In genomic region chr1:36093919-36094318, GRCh38 we compare ENCODE assay signal across 19 cellular contexts. TPM values are rescaled to one million over a fixed set of nuclear protein-coding genes. Genes with fewer than 3 reads are reported as not detected.
DNase-seq lines count a peak whose midpoint lies in the region; ATAC-seq, FAIRE-seq and TF ChIP-seq lines count a peak whose summit lies in the region.
"Had no signal": no experiment of that assay in that cellular context is flagged by ENCODE, and none has a peak within 500 bp of the region (broad histone marks: within the 10 kb centered on the region; RNA-seq: fewer than 3 reads in every experiment).

No MANE protein-coding gene starts in this region.

- intact Hi-C loops in A673 (cut with micrococcal nuclease; ENCODE audit: unreplicated experiment), result no loop called here
- intact Hi-C loops in activated CD8-positive, alpha-beta T cell treated with anti-CD3 and anti-CD28 coated beads for 36 hours (cut with micrococcal nuclease), result loop anchor here (10.0 kb wide), 1 partner anchor 191 kb away; no protein-coding TSS in a partner anchor

- H3K27ac ChIP-seq in A673 (ENCODE audit: low read depth, low read length, poor library complexity, severe bottlenecking), result peak overlapping the region; percentile 10
- H3K27ac ChIP-seq in neutrophil, result peak overlapping the region; percentile 78

- H3K4me1 ChIP-seq in A673 (ENCODE audit: insufficient read depth, low read length, poor library complexity, severe bottlenecking) (peaks cover 7% of the 10 kb centered on the region), neutrophil (ENCODE audit: control insufficient read depth in 1 of 2, insufficient read depth in 1 of 2, low read depth in 1 of 2, low read length in 1 of 2) (peaks cover 27 to 32% of the 10 kb centered on the region in 2 experiments)

- no peak for ATAC-seq in activated CD8-positive, alpha-beta T cell treated with anti-CD3 and anti-CD28 coated beads for 36 hours
- ATAC-seq in HG03135 (IDR thresholded peaks at IDR 0.05; ENCODE audit: unreplicated experiment), result no peak
- ATAC-seq: naive thymus-derived CD8-positive, alpha-beta T cell had no signal

- no peak overlapping the region for H3K4me3 ChIP-seq in A673 (ENCODE audit: low read depth, low read length, poor library complexity, severe bottlenecking)
- H3K4me3 ChIP-seq in neutrophil (ENCODE audit: low read depth in 1 of 2, low read length in 1 of 2), result no peak overlapping the region

- peaks cover 22% of the 10 kb centered on the region for H3K36me3 Mint-ChIP-seq in activated CD8-positive, alpha-beta T cell treated with anti-CD3 and anti-CD28 coated beads for 36 hours (ENCODE audit: low read depth)

- CTCF ChIA-PET in A673 (lab: Charles Lee), result no interaction called here
- CTCF ChIA-PET in activated CD8-positive, alpha-beta T cell treated with anti-CD3 and anti-CD28 coated beads for 36 hours (lab: Charles Lee), result interaction anchor here (2.0 to 6.9 kb wide), 3 partner anchors 40 to 192 kb away, joined by 7 to 71 read pairs (median 7); partner anchors contain the start of gene TRAPPC3

- no peaks in the 10 kb centered on the region for H3K9me3 Mint-ChIP-seq in activated CD8-positive, alpha-beta T cell treated with anti-CD3 and anti-CD28 coated beads for 36 hours
- H3K9me3 Mint-ChIP-seq: naive thymus-derived CD8-positive, alpha-beta T cell had no signal

- H3K27me3 Mint-ChIP-seq in activated CD8-positive, alpha-beta T cell treated with anti-CD3 and anti-CD28 coated beads for 36 hours, result no peaks in the 10 kb centered on the region
- H3K27me3 Mint-ChIP-seq: naive thymus-derived CD8-positive, alpha-beta T cell had no signal

- TF ChIP-seq POLR2A in GM12891 (IDR thresholded peaks at IDR 0.05; ENCODE audit: low read depth, low read length), result no peak

- FAIRE-seq in GM12891 (lab: Jason Lieb, UNC), result no peak
- FAIRE-seq: H1 had no signal

- H3K4me1 Mint-ChIP-seq in activated CD8-positive, alpha-beta T cell treated with anti-CD3 and anti-CD28 coated beads for 36 hours (ENCODE audit: low read depth), result peaks cover 10% of the 10 kb centered on the region

- no peak overlapping the region for H3K27ac Mint-ChIP-seq in activated CD8-positive, alpha-beta T cell treated with anti-CD3 and anti-CD28 coated beads for 36 hours

- POLR2A ChIA-PET in A673 (lab: Charles Lee; ENCODE audit: low non-redundant PET), result no interaction called here
- POLR2A ChIA-PET in activated CD8-positive, alpha-beta T cell treated with anti-CD3 and anti-CD28 coated beads for 36 hours (lab: Charles Lee), result interaction anchor here (1.2 kb wide), 1 partner anchor 14 kb away, joined by 3 read pairs; no protein-coding TSS in a partner anchor

- no peak for DNase-seq in A673 (ENCODE audit: low spot score)
- DNase-seq in GM12891 (ENCODE audit: insufficient read length, low spot score), result no peak
- peak; percentile 62 for DNase-seq in cerebellum (ENCODE audit: low spot score)
- no peak for DNase-seq in activated CD8-positive, alpha-beta memory T cell treated with anti-CD3 and anti-CD28 coated beads, Interleukin-2, amount 50 U/mL, for 48 hours
- DNase-seq in activated CD8-positive, alpha-beta T cell treated with anti-CD3 and anti-CD28 coated beads for 36 hours, result no peak
- no peak for DNase-seq in NCI-H2196 (lab: John Stamatoyannopoulos, UW; ENCODE audit: unreplicated experiment)
- DNase-seq: activated CD4-positive, alpha-beta T cell treated with anti-CD3 and anti-CD28 coated beads for 1 hour; amniotic stem cell; DMS153; NCI-H2081 treated with DMSO at 0.1 percent for 48 hours; retina; stimulated activated CD4-positive, alpha-beta T cell treated with anti-CD3 and anti-CD28 coated beads, Interleukin-2, amount 100 ng/mL, for 48 hours had no signal

- no TSS peak for BruUV-seq in A673 (replicated peaks; lab: Mats Ljungman, UMichigan)

- H3K36me3 ChIP-seq in A673 (ENCODE audit: insufficient read depth, low read length, poor library complexity, severe bottlenecking) (peaks cover 62% of the 10 kb centered on the region), neutrophil (peaks cover 64% of the 10 kb centered on the region)

- no peak overlapping the region for H3K4me3 Mint-ChIP-seq in activated CD8-positive, alpha-beta T cell treated with anti-CD3 and anti-CD28 coated beads for 36 hours
- H3K4me3 Mint-ChIP-seq: naive thymus-derived CD8-positive, alpha-beta T cell had no signal

- TF ChIP-seq CTCF in A673 (conservative IDR thresholded peaks at IDR 0.05; ENCODE audit: low read depth, low read length) (no peak), neutrophil (IDR thresholded peaks at IDR 0.05) (no peak)
- TF ChIP-seq CTCF in activated CD8-positive, alpha-beta T cell treated with anti-CD3 and anti-CD28 coated beads for 36 hours (IDR thresholded peaks at IDR 0.05), result no peak

- H3K9me3 ChIP-seq in A673 (ENCODE audit: low read depth, low read length, poor library complexity, severe bottlenecking), result no peaks in the 10 kb centered on the region
- H3K9me3 ChIP-seq in neutrophil, result no peaks in the 10 kb centered on the region

- H3K27me3 ChIP-seq in A673 (replicated peaks; ENCODE audit: insufficient read depth, low read depth, low read length, poor library complexity), result no peaks in the 10 kb centered on the region
- no peaks in the 10 kb centered on the region for H3K27me3 ChIP-seq in neutrophil

TF ChIP-seq in GM12891, 5 proteins besides CTCF, POLR2A, EP300 and RAD21:
- TF ChIP-seq POLR2AphosphoS5 (IDR thresholded peaks at IDR 0.05; ENCODE audit: low read depth, low read length), result 0 out of 2 replicates have a peak, but pooled peaks have one; percentile 20
- no peak for TF ChIP-seq TAF1 (IDR thresholded peaks at IDR 0.05; ENCODE audit: low read depth, low read length)

RNA-seq across cellular contexts. Expression of gene ADPRS, which starts 5.2 kb away (rescaled TPM):
- total RNA-seq in A673 (2021) (34.2 and 37.2 TPM in 2 replicates), cerebellum (13.0 TPM)
- polyA plus RNA-seq in GM12891 (2012; ENCODE audit: low read depth, missing spikeins), result 35.8 TPM
- 10 to 100 TPM; 52.7 to 54.9 TPM for total RNA-seq in activated CD8-positive, alpha-beta T cell treated with anti-CD3 and anti-CD28 coated beads for 36 hours

RNA-seq across cellular contexts. Expression of gene TEKT2, which starts 10.0 kb away (rescaled TPM):
- total RNA-seq in A673 (2021) (2.8 and 4.6 TPM in 2 replicates), cerebellum (6.3 TPM)
- polyA plus RNA-seq in GM12891 (2012; ENCODE audit: low read depth, missing spikeins), result 0.15 TPM
- total RNA-seq in activated CD8-positive, alpha-beta T cell treated with anti-CD3 and anti-CD28 coated beads for 36 hours, result under 1 TPM; 0.20 to 0.34 TPM
- total RNA-seq: M059J; naive thymus-derived CD8-positive, alpha-beta T cell; T-helper 2 cell treated with Interferon-gamma antibody and Interleukin-4, amounts not matched to agents 100 ng/mL and 5 ng/mL, for 36 hours had no signal
- polyA plus RNA-seq: liver; naive thymus-derived CD8-positive, alpha-beta T cell had no signal

RNA-seq across cellular contexts. Expression of gene COL8A2, which starts 31.1 kb away (rescaled TPM):
- total RNA-seq in A673 (2021) (0.22 and 0.24 TPM in 2 replicates), cerebellum (1.2 TPM)
- 0.01 TPM for polyA plus RNA-seq in GM12891 (2012; ENCODE audit: low read depth, missing spikeins)
- total RNA-seq in activated CD8-positive, alpha-beta T cell treated with anti-CD3 and anti-CD28 coated beads for 36 hours, result under 1 TPM; 0.83 to 0.85 TPM
- total RNA-seq: T-helper 2 cell treated with Interferon-gamma antibody and Interleukin-4, amounts not matched to agents 100 ng/mL and 5 ng/mL, for 36 hours had no signal

RNA-seq across cellular contexts. Expression of gene TRAPPC3, which starts 55.4 kb away (rescaled TPM):
- 86.5 and 86.6 TPM in 2 replicates for total RNA-seq in A673 (2021)
- 48.6 TPM for polyA plus RNA-seq in GM12891 (2012; ENCODE audit: low read depth, missing spikeins)
- 33.7 TPM for total RNA-seq in cerebellum
- total RNA-seq in activated CD8-positive, alpha-beta T cell treated with anti-CD3 and anti-CD28 coated beads for 36 hours, result 10 to 100 TPM; 47.9 to 48.4 TPM
